Comparison of ENCODE assay signal across 5 cellular contexts in genomic region chr7:15430191-15430590, GRCh38.
"Had no signal": no experiment of that assay in that cellular context is flagged by ENCODE, and none has a peak within 500 bp of the region (broad histone marks: within the 10 kb centered on the region; RNA-seq: fewer than 3 reads in every experiment).

No MANE protein-coding gene starts in this region.

- H3K9ac ChIP-seq: GM23248 had no signal

- ATAC-seq: K562 had no signal

- H2AFZ ChIP-seq: GM23248 had no signal

- DNase-seq: GM23248, GOT3, H9, HCEC 1CT had no signal

- H3K4me3 ChIP-seq: GM23248, K562 had no signal

- H3K27ac ChIP-seq: GM23248 had no signal
